In genomic region chr11:132744771-132745170, GRCh38 we compare ENCODE assay signal across 23 cellular contexts.
DNase-seq lines count a peak whose midpoint lies in the region; ATAC-seq and TF ChIP-seq lines count a peak whose summit lies in the region.
"Had no signal": no experiment of that assay in that cellular context is flagged by ENCODE, and none has a peak within 500 bp of the region (broad histone marks: within the 10 kb centered on the region; RNA-seq: fewer than 3 reads in every experiment).

No MANE protein-coding gene starts in this region.

- no peak for TF ChIP-seq EP300 in ovary (IDR thresholded peaks at IDR 0.05)

- no peak overlapping the region for H3K27ac ChIP-seq in ovary
- H3K27ac ChIP-seq: adrenal gland, cardiac muscle cell, gastroesophageal sphincter, SJSA1 had no signal

- H3K27me3 ChIP-seq in ovary: no peaks in the 10 kb centered on the region
- H3K27me3 ChIP-seq: adrenal gland, cardiac muscle cell, SJSA1 had no signal

- H3K4me3 ChIP-seq in AG04449 (ENCODE audit: low read depth, low read length) (peak overlapping the region; percentile 24; the same call in 1 of the 2 replicates), ovary (no peak overlapping the region)
- H3K4me3 ChIP-seq: adrenal gland, cardiac muscle cell, gastroesophageal sphincter, GM23338, SJSA1 had no signal

- intact Hi-C loops in ovary (cut with DNase I): no loop called here

- 67 to 79% (median 78%) methylated on average over 8 of the region's 8 CpGs for WGBS in ovary, 3 donors

- POLR2A ChIA-PET in AG04449 (lab: Yijun Ruan, JAX): interaction anchor here (0.6 to 1.3 kb wide), 7 partner anchors 11 to 295 kb away, joined by 3 to 8 read pairs (median 3); no protein-coding TSS in a partner anchor

- no peaks in the 10 kb centered on the region for H3K4me1 ChIP-seq in ovary (ENCODE audit: insufficient read depth)
- H3K4me1 ChIP-seq: adrenal gland, gastroesophageal sphincter, SJSA1 had no signal

- DNase-seq in AG04449 (ENCODE audit: low read depth, low spot score) (peak; percentile 78), GM04503 (ENCODE audit: low read depth) (peak; percentile 59), RPMI7951 (ENCODE audit: low read depth) (peak; percentile 10), islet precursor cell (peak; percentile 75), middle frontal gyrus (ENCODE audit: extremely low spot score, low spot score) (no peak), ovary (no peak), SK-N-DZ (ENCODE audit: low spot score) (no peak)
- DNase-seq in stimulated activated naive CD8-positive, alpha-beta T cell treated with anti-CD3 and anti-CD28 coated beads, Interleukin-15, Interleukin-2, amounts not matched to agents 100 U/mL and 50 U/mL, for 24 hours: no peak
- DNase-seq: activated CD4-positive, alpha-beta T cell treated with anti-CD3 and anti-CD28 coated beads, Interleukin-2, amount 50 U/mL, for 48 hours; activated gamma-delta T cell treated with Interleukin-2 at 50 U/mL for 16 hours; adrenal gland; dermis blood vessel endothelial cell; kidney glomerular epithelial cell; NCI-H1092; NCI-H2029; NCI-H226; PC-3; stimulated activated CD4-positive, alpha-beta T cell treated with anti-CD3 and anti-CD28 coated beads, Interleukin-2, amount 100 ng/mL, for 24 hours; stimulated activated naive B cell treated with anti-CD40 and anti-IgM and Interleukin-4, amounts not matched to agents 10 μg/mL and 1 μg/mL and 100 μg/mL, for 72 hours had no signal

- CTCF ChIA-PET in AG04449 (lab: Yijun Ruan, JAX): interaction anchor here (0.6 to 0.9 kb wide), 2 partner anchors 199 to 464 kb away, joined by 3 read pairs; no protein-coding TSS in a partner anchor

- no peaks in the 10 kb centered on the region for H3K36me3 ChIP-seq in ovary
- H3K36me3 ChIP-seq: adrenal gland, cardiac muscle cell, gastroesophageal sphincter, SJSA1 had no signal

- no peak for TF ChIP-seq POLR2A in ovary (IDR thresholded peaks at IDR 0.05)

- ATAC-seq in stimulated activated naive CD8-positive, alpha-beta T cell treated with anti-CD3 and anti-CD28 coated beads, Interleukin-15, Interleukin-2, amounts not matched to agents 100 U/mL and 50 U/mL, for 24 hours: no peak
- ATAC-seq: gastroesophageal sphincter; GM23338; PC-3; stimulated activated naive B cell treated with anti-CD40 and anti-IgM and Interleukin-4, amounts not matched to agents 10 μg/mL and 1 μg/mL and 100 μg/mL, for 72 hours had no signal

- H3K9me3 ChIP-seq in ovary: no peaks in the 10 kb centered on the region
- H3K9me3 ChIP-seq: adrenal gland, gastroesophageal sphincter, SJSA1 had no signal

- TF ChIP-seq CTCF in AG04449 (IDR thresholded peaks at IDR 0.05; ENCODE audit: insufficient read depth, low read length, missing control alignments) (no peak), ovary (IDR thresholded peaks at IDR 0.05) (no peak)

Comparison
In these comparisons a context has a peak if more than half of its experiments do, and no peak if none do; other contexts are left out.
1. DNase-seq: peak in AG04449 (single experiment), GM04503 (single experiment), RPMI7951 (single experiment) and islet precursor cell (single experiment); none in stimulated activated naive CD8-positive, alpha-beta T cell treated with anti-CD3 and anti-CD28 coated beads, Interleukin-15, Interleukin-2, amounts not matched to agents 100 U/mL and 50 U/mL, for 24 hours (single experiment), middle frontal gyrus (single experiment), ovary (0 of 5) and SK-N-DZ (single experiment).